Comparison of ENCODE assay signal across 8 cellular contexts in genomic region chr7:128209229-128210035, GRCh38. TPM values are rescaled to one million over a fixed set of nuclear protein-coding genes. Genes with fewer than 3 reads are reported as not detected.
DNase-seq lines count a peak whose midpoint lies in the region; ATAC-seq and TF ChIP-seq lines count a peak whose summit lies in the region.

No MANE protein-coding gene starts in this region.

- no peaks in the 10 kb centered on the region for H3K27me3 ChIP-seq in RWPE2 (ENCODE audit: insufficient read depth, poor library complexity, severe bottlenecking)
- H3K27me3 ChIP-seq in suprapubic skin: peaks cover 26% of the 10 kb centered on the region

- H3K9me3 ChIP-seq in RWPE2 (ENCODE audit: severe bottlenecking) (no peaks in the 10 kb centered on the region), suprapubic skin (no peaks in the 10 kb centered on the region)

- peak in 12 of 14 donors; percentile 4 to 67 (median 29) for DNase-seq in C1 segment of cervical spinal cord (lab: John Stamatoyannopoulos, UW)
- peak; percentile 10 for DNase-seq in KG1 (lab: John Stamatoyannopoulos, UW)
- no peak for DNase-seq in RWPE2 (ENCODE audit: low spot score)
- DNase-seq in foreskin fibroblast: peak; percentile 58 to 88
- DNase-seq in occipital lobe (lab: John Stamatoyannopoulos, UW): peak; percentile 40
- DNase-seq in suprapubic skin (ENCODE audit: low spot score in 2 of 2): peak in 1 of 2 donors; percentile 79

- no peaks in the 10 kb centered on the region for H3K4me1 Mint-ChIP-seq in activated T-helper 17 cell treated with anti-CD3 and anti-CD28 coated beads, Interleukin-2, amount 50 U/mL, for 72 hours

- no peaks in the 10 kb centered on the region for H3K9me3 Mint-ChIP-seq in activated T-helper 17 cell treated with anti-CD3 and anti-CD28 coated beads, Interleukin-2, amount 50 U/mL, for 72 hours

- no peak for TF ChIP-seq EP300 in suprapubic skin (IDR thresholded peaks at IDR 0.05)

- H3K4me1 ChIP-seq in RWPE2 (ENCODE audit: insufficient read depth, poor library complexity, severe bottlenecking): no peaks in the 10 kb centered on the region
- no peaks in the 10 kb centered on the region for H3K4me1 ChIP-seq in suprapubic skin

- no peak overlapping the region for H3K27ac ChIP-seq in RWPE2 (ENCODE audit: poor library complexity, severe bottlenecking)
- H3K27ac ChIP-seq in suprapubic skin: no peak overlapping the region

- no peaks in the 10 kb centered on the region for H3K36me3 Mint-ChIP-seq in activated T-helper 17 cell treated with anti-CD3 and anti-CD28 coated beads, Interleukin-2, amount 50 U/mL, for 72 hours (ENCODE audit: low read depth)

- TF ChIP-seq CTCF in RWPE2 (IDR thresholded peaks at IDR 0.05; ENCODE audit: poor library complexity, severe bottlenecking) (peak; percentile 94), foreskin fibroblast (IDR thresholded peaks at IDR 0.05; ENCODE audit: low read depth, low read length) (peak; percentile 95), suprapubic skin (IDR thresholded peaks at IDR 0.05) (peak; percentile 97)

- ATAC-seq in GM19035 (IDR thresholded peaks at IDR 0.05; ENCODE audit: unreplicated experiment) (peak; percentile 55), RWPE2 (ENCODE audit: low read depth) (peak; percentile 64)
- peak; percentile 68 for ATAC-seq in activated T-helper 17 cell treated with anti-CD3 and anti-CD28 coated beads, Interleukin-2, amount 50 U/mL, for 72 hours (replicated peaks)

- no peak overlapping the region for H3K4me3 Mint-ChIP-seq in activated T-helper 17 cell treated with anti-CD3 and anti-CD28 coated beads, Interleukin-2, amount 50 U/mL, for 72 hours

- 51% methylated on average over 16 of the region's 28 CpGs for WGBS in suprapubic skin

- H3K4me3 ChIP-seq in RWPE2 (ENCODE audit: severe bottlenecking) (no peak overlapping the region), foreskin fibroblast (ENCODE audit: low read depth in 1 of 2, low read length in 2 of 2) (no peak overlapping the region), suprapubic skin (no peak overlapping the region)

- H3K27ac Mint-ChIP-seq in activated T-helper 17 cell treated with anti-CD3 and anti-CD28 coated beads, Interleukin-2, amount 50 U/mL, for 72 hours: no peak overlapping the region

- no peak for TF ChIP-seq POLR2A in suprapubic skin (IDR thresholded peaks at IDR 0.05)

- peaks cover 14% of the 10 kb centered on the region for H3K27me3 Mint-ChIP-seq in activated T-helper 17 cell treated with anti-CD3 and anti-CD28 coated beads, Interleukin-2, amount 50 U/mL, for 72 hours

- no peaks in the 10 kb centered on the region for H3K36me3 ChIP-seq in RWPE2 (ENCODE audit: low read depth)
- H3K36me3 ChIP-seq in suprapubic skin: no peaks in the 10 kb centered on the region

RNA-seq across cellular contexts. Expression of gene LEP, which starts 31.6 kb away (rescaled TPM):
- total RNA-seq in activated T-helper 17 cell treated with anti-CD3 and anti-CD28 coated beads, Interleukin-2, amount 50 U/mL, for 72 hours: not detected
- total RNA-seq in occipital lobe: not detected
- 10 to 100 TPM in 1 of 4 donors, 1 to 10 TPM in 2, under 1 TPM in 1; 0.76 to 11.8 (median 4.8) TPM for total RNA-seq in suprapubic skin
